1 cellular context compared by ENCODE assay signal in genomic region chr6:3741477-3741871, GRCh38.
TF ChIP-seq lines count a peak whose summit lies in the region.

No MANE protein-coding gene starts in this region.

TF ChIP-seq in HepG2, 621 proteins besides CTCF, POLR2A, EP300 and RAD21:
- no peak for TF ChIP-seq HNRNPLL (IDR thresholded peaks at IDR 0.05; ENCODE audit: low read depth, low read length, poor library complexity, severe bottlenecking)
- TF ChIP-seq AKAP8 (CRISPR knock-in tag; IDR thresholded peaks at IDR 0.05), result 0 out of 2 replicates have a peak, but pooled peaks have one; percentile 6
- TF ChIP-seq ZMAT3 (CRISPR knock-in tag; conservative IDR thresholded peaks at IDR 0.05), result 0 out of 2 replicates have a peak, but pooled peaks have one; percentile 2
